Comparison of ENCODE assay signal across 11 cellular contexts in genomic region chr7:1554332-1555045, GRCh38. TPM values are rescaled to one million over a fixed set of nuclear protein-coding genes. Genes with fewer than 3 reads are reported as not detected.
DNase-seq lines count a peak whose midpoint lies in the region; ATAC-seq and TF ChIP-seq lines count a peak whose summit lies in the region.
"Had no signal": no experiment of that assay in that cellular context is flagged by ENCODE, and none has a peak within 500 bp of the region (broad histone marks: within the 10 kb centered on the region; RNA-seq: fewer than 3 reads in every experiment).

No MANE protein-coding gene starts in this region.

- POLR2A ChIA-PET in Panc1 (lab: Charles Lee) = interaction anchor here (0.6 kb wide), 1 partner anchor 13 kb away, joined by 5 read pairs; no protein-coding TSS in a partner anchor

- H3K9ac ChIP-seq in skeletal muscle tissue (ENCODE audit: low read depth in 1 of 3, low read length in 3 of 3) = no peak overlapping the region

- TF ChIP-seq CTCF in Panc1 (IDR thresholded peaks at IDR 0.05) (no peak), epithelial cell of proximal tubule (conservative IDR thresholded peaks at IDR 0.05; ENCODE audit: low read depth, low read length) (no peak)

- H3K36me3 ChIP-seq in Panc1 (ENCODE audit: control insufficient read depth, insufficient read depth, low read length) (no peaks in the 10 kb centered on the region), skeletal muscle tissue (ENCODE audit: control insufficient read depth in 3 of 3, insufficient read depth in 3 of 3, low read length in 3 of 3) (no peaks in the 10 kb centered on the region)

- peak overlapping the region; percentile 28 to 45; a peak in 3 of 4 replicates for H3K4me3 ChIP-seq in Panc1 (ENCODE audit: low read depth in 2 of 2, low read length in 2 of 2)
- peak overlapping the region; percentile 44 for H3K4me3 ChIP-seq in epithelial cell of proximal tubule (ENCODE audit: low read depth, low read length)
- no peak overlapping the region for H3K4me3 ChIP-seq in skeletal muscle tissue (ENCODE audit: low read length in 3 of 3)

- in situ Hi-C loops in Panc1 (cut with HindIII; ENCODE audit: low pct_unique_long_range_greater_than_20kb, low sequenced_read_pairs) = no loop called here

- H3K9me3 ChIP-seq in Panc1 (ENCODE audit: control insufficient read depth, insufficient read depth, low read depth, low read length) (no peaks in the 10 kb centered on the region), skeletal muscle tissue (ENCODE audit: control insufficient read depth in 3 of 3, low read length in 3 of 3) (no peaks in the 10 kb centered on the region)

- no peak overlapping the region for H3K4me3 Mint-ChIP-seq in effector memory CD8-positive, alpha-beta T cell
- H3K4me3 Mint-ChIP-seq: CD8-positive, alpha-beta memory T cell; natural killer cell treated with Interleukin-12 subunit alpha and Interleukin-12 subunit beta and Interleukin-15 and Interleukin-18, amount 100 ng/mL, for 72 hours; T-helper 1 cell treated with Interleukin-12 subunit alpha and Interleukin-12 subunit beta and Interleukin-4 antibody, amounts not matched to agents 30 μg/mL and 1 μg/mL, for 36 hours had no signal

- CTCF ChIA-PET in Panc1 (lab: Charles Lee) = interaction anchor here (1.4 kb wide), 1 partner anchor 122 kb away, joined by 3 read pairs; no protein-coding TSS in a partner anchor

- peaks cover 0 to 15% of the 10 kb centered on the region in 2 donors for H3K27me3 Mint-ChIP-seq in effector memory CD8-positive, alpha-beta T cell
- H3K27me3 Mint-ChIP-seq: natural killer cell treated with Interleukin-12 subunit alpha and Interleukin-12 subunit beta and Interleukin-15 and Interleukin-18, amount 100 ng/mL, for 72 hours had no signal

- DNase-seq in Panc1 (ENCODE audit: low read depth, low spot score) (no peak), epithelial cell of proximal tubule (ENCODE audit: low read depth) (no peak), T-helper 2 cell (no peak), NCI-H345 treated with DMSO at 0.1 percent for 48 hours (lab: John Stamatoyannopoulos, UW; ENCODE audit: unreplicated experiment) (no peak)
- DNase-seq in effector memory CD8-positive, alpha-beta T cell = no peak
- DNase-seq: activated effector memory CD4-positive, alpha-beta T cell treated with anti-CD3 and anti-CD28 coated beads, Interleukin-2, amount 50 U/mL, for 16 hours; CD8-positive, alpha-beta memory T cell; effector CD8-positive, alpha-beta T cell had no signal

- peak overlapping the region in 1 of 2 donors; percentile 70 for H3K27ac Mint-ChIP-seq in effector memory CD8-positive, alpha-beta T cell
- H3K27ac Mint-ChIP-seq: natural killer cell treated with Interleukin-12 subunit alpha and Interleukin-12 subunit beta and Interleukin-15 and Interleukin-18, amount 100 ng/mL, for 72 hours; T-helper 1 cell treated with Interleukin-12 subunit alpha and Interleukin-12 subunit beta and Interleukin-4 antibody, amounts not matched to agents 30 μg/mL and 1 μg/mL, for 36 hours had no signal

- H3K27ac ChIP-seq in Panc1 (ENCODE audit: low read length) (peak overlapping the region; percentile 83), skeletal muscle tissue (ENCODE audit: low read depth, low read length) (peak overlapping the region; percentile 78)

- peaks cover 11% of the 10 kb centered on the region for H3K36me3 Mint-ChIP-seq in effector memory CD8-positive, alpha-beta T cell (ENCODE audit: insufficient read depth)
- H3K36me3 Mint-ChIP-seq: CD8-positive, alpha-beta memory T cell; natural killer cell treated with Interleukin-12 subunit alpha and Interleukin-12 subunit beta and Interleukin-15 and Interleukin-18, amount 100 ng/mL, for 72 hours had no signal

- intact Hi-C loops in Panc1 (cut with micrococcal nuclease; ENCODE audit: unreplicated experiment) = no loop called here

- H3K27me3 ChIP-seq in Panc1 (ENCODE audit: control insufficient read depth, insufficient read depth, low read length) (no peaks in the 10 kb centered on the region), skeletal muscle tissue (ENCODE audit: control insufficient read depth in 3 of 3, insufficient read depth in 3 of 3, low read length in 3 of 3) (no peaks in the 10 kb centered on the region)

- H3K4me1 ChIP-seq in Panc1 (ENCODE audit: control insufficient read depth, insufficient read depth, low read length) (peaks cover 38% of the 10 kb centered on the region), skeletal muscle tissue (ENCODE audit: control insufficient read depth in 3 of 3, insufficient read depth in 3 of 3, low read length in 3 of 3) (peaks cover 12 to 29% (median 24%) of the 10 kb centered on the region in 3 donors)

- BruUV-seq in Panc1 (replicated peaks; lab: Mats Ljungman, UMichigan) = no TSS peak

- peaks cover 0 to 2% of the 10 kb centered on the region in 2 donors for H3K4me1 Mint-ChIP-seq in effector memory CD8-positive, alpha-beta T cell (ENCODE audit: low read depth in 2 of 2)

- no peaks in the 10 kb centered on the region for H3K9me3 Mint-ChIP-seq in effector memory CD8-positive, alpha-beta T cell
- H3K9me3 Mint-ChIP-seq: CD8-positive, alpha-beta memory T cell; natural killer cell treated with Interleukin-12 subunit alpha and Interleukin-12 subunit beta and Interleukin-15 and Interleukin-18, amount 100 ng/mL, for 72 hours; T-helper 1 cell treated with Interleukin-12 subunit alpha and Interleukin-12 subunit beta and Interleukin-4 antibody, amounts not matched to agents 30 μg/mL and 1 μg/mL, for 36 hours had no signal

- ATAC-seq in Panc1 = 0 out of 2 replicates have a peak, but pooled peaks have one; percentile 1
- ATAC-seq in effector memory CD8-positive, alpha-beta T cell (replicated peaks) = no peak
- ATAC-seq: natural killer cell treated with Interleukin-12 subunit alpha and Interleukin-12 subunit beta and Interleukin-15 and Interleukin-18, amount 100 ng/mL, for 72 hours had no signal

RNA-seq across cellular contexts. Expression of gene TMEM184A, which starts 1.5 kb away (rescaled TPM):
- total RNA-seq in Panc1 (2021; ENCODE audit: unreplicated experiment) (9.2 TPM), epithelial cell of proximal tubule (2.2 and 3.6 TPM in 2 replicates), skeletal muscle tissue (not detected)
- 13.7 TPM for polyA plus RNA-seq in Panc1 (2012; ENCODE audit: insufficient read length)
- total RNA-seq: CD8-positive, alpha-beta memory T cell; natural killer cell treated with Interleukin-12 subunit alpha and Interleukin-12 subunit beta and Interleukin-15 and Interleukin-18, amount 100 ng/mL, for 72 hours had no signal
- polyA plus RNA-seq: CD8-positive, alpha-beta memory T cell had no signal

RNA-seq across cellular contexts. Expression of gene PSMG3, which starts 15.3 kb away (rescaled TPM):
- 59.4 TPM for total RNA-seq in Panc1 (2021; ENCODE audit: unreplicated experiment)
- polyA plus RNA-seq in Panc1 (2012; ENCODE audit: insufficient read length) = 81.5 TPM
- 55.4 and 84.0 TPM in 2 replicates for total RNA-seq in epithelial cell of proximal tubule
- 19.3 TPM for total RNA-seq in skeletal muscle tissue

RNA-seq across cellular contexts. Expression of gene MAFK, which starts 24.0 kb away (rescaled TPM):
- total RNA-seq in Panc1 (2021; ENCODE audit: unreplicated experiment) (125 TPM), epithelial cell of proximal tubule (14.4 and 19.3 TPM in 2 replicates), skeletal muscle tissue (6.8 TPM)
- 120 TPM for polyA plus RNA-seq in Panc1 (2012; ENCODE audit: insufficient read length)

RNA-seq across cellular contexts. Expression of gene INTS1, which starts 50.3 kb away (rescaled TPM):
- total RNA-seq in Panc1 (2021; ENCODE audit: unreplicated experiment) = 173 TPM
- 196 TPM for polyA plus RNA-seq in Panc1 (2012; ENCODE audit: insufficient read length)
- total RNA-seq in epithelial cell of proximal tubule = 88.2 and 90.1 TPM in 2 replicates
- total RNA-seq in skeletal muscle tissue = 16.7 TPM

Comparison
In these comparisons a context has a peak if more than half of its experiments do, and no peak if none do; other contexts are left out.
1. H3K4me3 ChIP-seq: peak in Panc1 (2 of 2) and epithelial cell of proximal tubule (single experiment); none in skeletal muscle tissue (0 of 3).